Comparison of ENCODE assay signal across 23 cellular contexts in genomic region chr5:101915559-101915958, GRCh38.
DNase-seq lines count a peak whose midpoint lies in the region; ATAC-seq, FAIRE-seq and TF ChIP-seq lines count a peak whose summit lies in the region.
"Had no signal": no experiment of that assay in that cellular context is flagged by ENCODE, and none has a peak within 500 bp of the region (broad histone marks: within the 10 kb centered on the region; RNA-seq: fewer than 3 reads in every experiment).

No MANE protein-coding gene starts in this region.

- FAIRE-seq in A549 (lab: Jason Lieb, UNC): no peak
- FAIRE-seq: kidney had no signal

- no peak for TF ChIP-seq EP300 in A549 (IDR thresholded peaks at IDR 0.05)

- H3K27ac ChIP-seq in A549 (no peak overlapping the region), psoas muscle (no peak overlapping the region)
- H3K27ac ChIP-seq: C4-2B, neutrophil had no signal

- no peak for TF ChIP-seq CTCF in A549 (IDR thresholded peaks at IDR 0.05)
- no peak for TF ChIP-seq CTCF in psoas muscle (IDR thresholded peaks at IDR 0.05)

- WGBS in A549 (ENCODE audit: missing lambda C conversion rate): 7% methylated on average over 7 of the region's 7 CpGs
- 74 to 81% (median 80%) methylated on average over 7 of the region's 7 CpGs for WGBS in psoas muscle, 3 donors

- intact Hi-C loops in psoas muscle (cut with DNase I): no loop called here

- H3K36me3 ChIP-seq in psoas muscle (ENCODE audit: insufficient read depth in 1 of 2, low read depth in 1 of 2): no peaks in the 10 kb centered on the region
- H3K36me3 ChIP-seq: neutrophil had no signal

- peak in 1 of 2 experiments; percentile 75; a peak in 3 of 6 replicates for ATAC-seq in A549
- ATAC-seq in HG03025 (IDR thresholded peaks at IDR 0.05; ENCODE audit: low FRiP score, unreplicated experiment): no peak
- ATAC-seq in psoas muscle: no peak
- ATAC-seq: activated CD4-positive, CD25-positive, alpha-beta regulatory T cell treated with anti-CD3 and anti-CD28 coated beads, Interleukin-2, amount 50 U/mL, for 24 hours; right cardiac atrium; stimulated activated naive B cell treated with anti-CD40 and anti-IgM and Interleukin-4, amounts not matched to agents 10 μg/mL and 1 μg/mL and 100 μg/mL, for 72 hours had no signal

- H3K27me3 ChIP-seq in psoas muscle (ENCODE audit: insufficient read depth in 3 of 3, low read length in 2 of 3): no peaks in the 10 kb centered on the region
- H3K27me3 ChIP-seq: neutrophil had no signal

- H3K4me2 ChIP-seq in A549: peak overlapping the region; percentile 51

- CTCF ChIA-PET in A549 (lab: Yijun Ruan, JAX): no interaction called here

- POLR2A ChIA-PET in A549 (lab: Yijun Ruan, JAX): no interaction called here

- 0 out of 3 replicates have a peak overlapping the region, but pooled peaks have one; percentile 13 for H3K4me3 ChIP-seq in A549
- H3K4me3 ChIP-seq in psoas muscle: no peak overlapping the region

- peak; percentile 1 to 48 for DNase-seq in A549 (ENCODE audit: low read depth in 1 of 2, low spot score in 1 of 2)
- DNase-seq in M059J (ENCODE audit: low read depth): peak; percentile 91
- DNase-seq in astrocyte of the hippocampus (ENCODE audit: low read depth, low spot score): peak; percentile 89
- peak; percentile 37 for DNase-seq in iris pigment epithelial cell (ENCODE audit: low read depth)
- no peak for DNase-seq in CD1c-positive myeloid dendritic cell (ENCODE audit: extremely low spot score)
- DNase-seq in cerebellum (ENCODE audit: low spot score): no peak
- no peak for DNase-seq in psoas muscle
- DNase-seq: activated CD8-positive, alpha-beta memory T cell treated with anti-CD3 and anti-CD28 coated beads for 24 hours; activated naive CD8-positive, alpha-beta T cell treated with anti-CD3 and anti-CD28 coated beads for 36 hours; DMS153; effector CD8-positive, alpha-beta T cell; head of caudate nucleus; IMR-90; kidney; MV-4-11; NCI-H2029; NCI-H510A treated with DMSO at 0.1 percent for 48 hours; right cardiac atrium; stimulated activated naive B cell treated with anti-CD40 and anti-IgM and Interleukin-4, amounts not matched to agents 10 μg/mL and 1 μg/mL and 100 μg/mL, for 72 hours had no signal

- TF ChIP-seq RAD21 in A549 (conservative IDR thresholded peaks at IDR 0.05 in 1 of 2, IDR thresholded peaks at IDR 0.05 in 1 of 2): no peak

- H3K9me3 ChIP-seq in A549 (no peaks in the 10 kb centered on the region), psoas muscle (no peaks in the 10 kb centered on the region)
- H3K9me3 ChIP-seq: neutrophil had no signal

- TF ChIP-seq POLR2A in A549 (IDR thresholded peaks at IDR 0.05; ENCODE audit: low read length): no peak

- H3K4me1 ChIP-seq in A549 (peaks cover 14% of the 10 kb centered on the region; the same call in 2 of the 3 replicates), psoas muscle (no peaks in the 10 kb centered on the region)

TF ChIP-seq in A549, 52 proteins besides CTCF, POLR2A, EP300 and RAD21:
- TF ChIP-seq JUNB (IDR thresholded peaks at IDR 0.05) (peak; percentile 21; the same call in 1 of the 2 replicates), CEBPB (IDR thresholded peaks at IDR 0.05) (no peak), ZSCAN20 (CRISPR knock-in tag; IDR thresholded peaks at IDR 0.05) (no peak), RNF2 (IDR thresholded peaks at IDR 0.05; ENCODE audit: borderline replicate concordance, low read depth) (no peak)
TF ChIP-seq in A549: peak in this region for 1.

Comparison
In these comparisons a context has a peak if more than half of its experiments do, and no peak if none do; other contexts are left out.
1. DNase-seq: peak in A549 (2 of 2), M059J (single experiment), astrocyte of the hippocampus (single experiment) and iris pigment epithelial cell (single experiment); none in CD1c-positive myeloid dendritic cell (single experiment), cerebellum (single experiment) and psoas muscle (0 of 2).